ENCODE assay signal across 19 cellular contexts in the genomic region with DNA sequence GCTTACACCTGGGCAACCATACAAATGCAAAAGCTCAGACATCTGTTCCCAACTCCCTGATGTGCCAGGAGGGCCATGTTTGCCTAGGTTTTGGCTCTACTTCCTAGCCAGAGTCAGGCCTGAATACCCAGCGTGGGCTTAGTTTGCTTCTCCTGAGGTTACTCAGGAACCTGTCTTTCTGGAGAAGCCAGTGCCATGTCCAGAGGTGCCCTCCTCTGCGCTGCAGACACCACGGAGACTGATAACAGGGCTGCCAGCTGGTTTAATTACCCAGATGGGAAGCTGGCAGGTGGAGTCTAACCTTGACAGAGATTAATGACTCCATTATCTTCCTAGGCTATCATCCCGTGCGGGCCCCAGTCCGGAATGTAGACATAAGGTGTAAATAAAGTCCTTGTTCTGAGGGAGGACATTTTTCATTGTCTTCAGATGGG. TPM values are rescaled to one million over a fixed set of nuclear protein-coding genes. Genes with fewer than 3 reads are reported as not detected.
DNase-seq lines count a peak whose midpoint lies in the region; ATAC-seq and TF ChIP-seq lines count a peak whose summit lies in the region.
"Had no signal": no experiment of that assay in that cellular context is flagged by ENCODE, and none has a peak within 500 bp of the region (broad histone marks: within the 10 kb centered on the region; RNA-seq: fewer than 3 reads in every experiment).

No MANE protein-coding gene starts in this region.

- H3K4me3 Mint-ChIP-seq in activated CD8-positive, alpha-beta T cell treated with anti-CD3 and anti-CD28 coated beads, Interleukin-2, amount 10 ng/mL, durations not matched to agents 7 days and 5 days = no peak overlapping the region
- H3K4me3 Mint-ChIP-seq: activated naive CD8-positive, alpha-beta T cell treated with anti-CD3 and anti-CD28 coated beads, Interleukin-2, amount 50 U/mL, for 24 hours; activated T-cell treated with anti-CD3 and anti-CD28 coated beads, Interleukin-2, amount 50 U/mL, for 4 hours; type B pancreatic cell had no signal

- H3K4me2 ChIP-seq in PC-9 = peak overlapping the region; percentile 50

- no peak overlapping the region for H3K27ac Mint-ChIP-seq in activated CD8-positive, alpha-beta T cell treated with anti-CD3 and anti-CD28 coated beads, Interleukin-2, amount 10 ng/mL, durations not matched to agents 7 days and 5 days
- H3K27ac Mint-ChIP-seq: activated naive CD8-positive, alpha-beta T cell treated with anti-CD3 and anti-CD28 coated beads, Interleukin-2, amount 50 U/mL, for 24 hours; type B pancreatic cell had no signal

- TF ChIP-seq CTCF in PC-9 (conservative IDR thresholded peaks at IDR 0.05) (no peak), prostate gland (IDR thresholded peaks at IDR 0.05) (no peak)

- no peak for TF ChIP-seq POLR2A in prostate gland (IDR thresholded peaks at IDR 0.05)

- intact Hi-C loops in PC-9 (cut with micrococcal nuclease; ENCODE audit: unreplicated experiment) (loop anchor here (1.0 to 2.0 kb wide), 2 partner anchors 18 to 31 kb away; no protein-coding TSS in a partner anchor), prostate gland (cut with DNase I) (no loop called here)

- POLR2A ChIA-PET in PC-9 (lab: Charles Lee; ENCODE audit: unreplicated experiment) = interaction anchor here (0.5 kb wide), 2 partner anchors 17 to 780 kb away, joined by 5 to 8 read pairs; no protein-coding TSS in a partner anchor
- POLR2A ChIA-PET in activated CD8-positive, alpha-beta T cell treated with anti-CD3 and anti-CD28 coated beads, Interleukin-2, amount 10 ng/mL, durations not matched to agents 7 days and 5 days (lab: Charles Lee) = no interaction called here

- no peak for ATAC-seq in activated CD8-positive, alpha-beta T cell treated with anti-CD3 and anti-CD28 coated beads, Interleukin-2, amount 10 ng/mL, durations not matched to agents 7 days and 5 days
- no peak for ATAC-seq in HG03378 (IDR thresholded peaks at IDR 0.05; ENCODE audit: unreplicated experiment)
- ATAC-seq: activated naive CD8-positive, alpha-beta T cell treated with anti-CD3 and anti-CD28 coated beads, Interleukin-2, amount 50 U/mL, for 24 hours; activated T-cell treated with anti-CD3 and anti-CD28 coated beads, Interleukin-2, amount 50 U/mL, for 4 hours had no signal

- H3K4me1 ChIP-seq in PC-9 (replicated peaks; ENCODE audit: insufficient read depth) (peaks cover 6% of the 10 kb centered on the region), prostate gland (replicated peaks) (peaks cover 4% of the 10 kb centered on the region)

- peaks cover 8% of the 10 kb centered on the region for H3K36me3 Mint-ChIP-seq in activated CD8-positive, alpha-beta T cell treated with anti-CD3 and anti-CD28 coated beads, Interleukin-2, amount 10 ng/mL, durations not matched to agents 7 days and 5 days (ENCODE audit: low read depth)
- H3K36me3 Mint-ChIP-seq: type B pancreatic cell had no signal

- DNase-seq in DMS53 (lab: John Stamatoyannopoulos, UW) (peak; percentile 42), DMS53 treated with DMSO at 0.1 percent for 48 hours (lab: John Stamatoyannopoulos, UW; ENCODE audit: unreplicated experiment) (no peak), NCI-H2171 (lab: John Stamatoyannopoulos, UW) (peak; percentile 81), PC-9 (peak; percentile 83 to 86), prostate gland (ENCODE audit: low spot score) (peak; percentile 90), ecto neural progenitor cell (ENCODE audit: low spot score) (no peak)
- DNase-seq in activated CD8-positive, alpha-beta T cell treated with anti-CD3 and anti-CD28 coated beads, Interleukin-2, amount 10 ng/mL, durations not matched to agents 7 days and 5 days = no peak
- DNase-seq: activated CD4-positive, alpha-beta T cell treated with anti-CD3 and anti-CD28 coated beads, Interleukin-2, amount 50 U/mL, for 1 hour; activated naive CD8-positive, alpha-beta T cell treated with anti-CD3 and anti-CD28 coated beads, Interleukin-2, amount 50 U/mL, for 24 hours; activated T-cell treated with anti-CD3 and anti-CD28 coated beads, Interleukin-2, amount 50 U/mL, for 4 hours; DMS79; KG1; mesendoderm; RPMI8226; sigmoid colon; stimulated activated CD4-positive, alpha-beta T cell treated with anti-CD3 and anti-CD28 coated beads, Interleukin-4, amount 100 ng/mL, for 24 hours had no signal

- no peaks in the 10 kb centered on the region for H3K9me2 ChIP-seq in PC-9 (ENCODE audit: insufficient read depth)

- peaks cover 10% of the 10 kb centered on the region for H3K27me3 Mint-ChIP-seq in activated CD8-positive, alpha-beta T cell treated with anti-CD3 and anti-CD28 coated beads, Interleukin-2, amount 10 ng/mL, durations not matched to agents 7 days and 5 days (ENCODE audit: low read depth)
- H3K27me3 Mint-ChIP-seq: activated naive CD8-positive, alpha-beta T cell treated with anti-CD3 and anti-CD28 coated beads, Interleukin-2, amount 50 U/mL, for 24 hours had no signal

- H3K36me3 ChIP-seq in PC-9 (ENCODE audit: low read depth) (no peaks in the 10 kb centered on the region), prostate gland (no peaks in the 10 kb centered on the region)
- H3K36me3 ChIP-seq: neutrophil, sigmoid colon had no signal

- H3K27ac ChIP-seq in PC-9 (no peak overlapping the region), prostate gland (peak overlapping the region; percentile 45 to 51)
- H3K27ac ChIP-seq: neutrophil, sigmoid colon had no signal

- no peaks in the 10 kb centered on the region for H3K27me3 ChIP-seq in PC-9 (ENCODE audit: insufficient read depth, low read depth)
- H3K27me3 ChIP-seq in prostate gland (replicated peaks; ENCODE audit: insufficient read depth) = no peaks in the 10 kb centered on the region
- H3K27me3 ChIP-seq: neutrophil, sigmoid colon had no signal

- CTCF ChIA-PET in PC-9 (lab: Charles Lee) = interaction anchor here (1.1 kb wide), 1 partner anchor 469 kb away, joined by 3 read pairs; no protein-coding TSS in a partner anchor
- CTCF ChIA-PET in activated CD8-positive, alpha-beta T cell treated with anti-CD3 and anti-CD28 coated beads, Interleukin-2, amount 10 ng/mL, durations not matched to agents 7 days and 5 days (lab: Charles Lee) = interaction anchor here (0.6 to 1.9 kb wide), 2 partner anchors 16 to 1658 kb away, joined by 3 to 4 read pairs; no protein-coding TSS in a partner anchor

- WGBS in prostate gland = 40% methylated on average over 6 of the region's 6 CpGs

- H2AFZ ChIP-seq in PC-9 = no peak overlapping the region

- peaks cover 9% of the 10 kb centered on the region for H3K9me3 Mint-ChIP-seq in activated CD8-positive, alpha-beta T cell treated with anti-CD3 and anti-CD28 coated beads, Interleukin-2, amount 10 ng/mL, durations not matched to agents 7 days and 5 days (ENCODE audit: insufficient read depth)
- H3K9me3 Mint-ChIP-seq: type B pancreatic cell had no signal

- no peaks in the 10 kb centered on the region for H4K20me1 ChIP-seq in PC-9 (ENCODE audit: insufficient read depth)

- no peaks in the 10 kb centered on the region for H3K79me2 ChIP-seq in PC-9 (ENCODE audit: low read depth)

- H3K9me3 ChIP-seq in PC-9 (ENCODE audit: insufficient read depth, low read depth) (peaks cover 5% of the 10 kb centered on the region; the same call in 1 of the 2 replicates), prostate gland (no peaks in the 10 kb centered on the region)
- H3K9me3 ChIP-seq: neutrophil, sigmoid colon had no signal

- no TSS peak for BruUV-seq in PC-9 (replicated peaks; lab: Mats Ljungman, UMichigan)

- no peak overlapping the region for H3K4me3 ChIP-seq in PC-9
- H3K4me3 ChIP-seq in prostate gland = no peak overlapping the region
- H3K4me3 ChIP-seq: sigmoid colon had no signal

- H3K4me1 Mint-ChIP-seq in activated CD8-positive, alpha-beta T cell treated with anti-CD3 and anti-CD28 coated beads, Interleukin-2, amount 10 ng/mL, durations not matched to agents 7 days and 5 days (ENCODE audit: low read depth) = peaks cover 17% of the 10 kb centered on the region

- H3F3A ChIP-seq in PC-9 (ENCODE audit: insufficient read depth, low read depth) = peaks cover 8% of the 10 kb centered on the region; the same call in 1 of the 2 replicates

RNA-seq across cellular contexts. Expression of a gene that starts 29.1 kb away (rescaled TPM):
- 24.1 and 29.7 TPM in 2 replicates for total RNA-seq in PC-9 (2021)
- total RNA-seq in prostate gland = 10 to 100 TPM; 25.6 to 32.7 TPM
- 10 to 100 TPM; 52.7 to 54.2 TPM for total RNA-seq in activated CD8-positive, alpha-beta T cell treated with anti-CD3 and anti-CD28 coated beads, Interleukin-2, amount 10 ng/mL, durations not matched to agents 7 days and 5 days

Comparison
In these comparisons a context has a peak if more than half of its experiments do, and no peak if none do; other contexts are left out.
1. DNase-seq: peak in DMS53 (single experiment), NCI-H2171 (single experiment), PC-9 (2 of 2) and prostate gland (single experiment); none in DMS53 treated with DMSO at 0.1 percent for 48 hours (single experiment), ecto neural progenitor cell (single experiment) and activated CD8-positive, alpha-beta T cell treated with anti-CD3 and anti-CD28 coated beads, Interleukin-2, amount 10 ng/mL, durations not matched to agents 7 days and 5 days (single experiment).